Comparison of ENCODE assay signal across 14 cellular contexts in genomic region chr2:167596072-167596471, GRCh38.
DNase-seq lines count a peak whose midpoint lies in the region; ATAC-seq lines count a peak whose summit lies in the region.
"Had no signal": no experiment of that assay in that cellular context is flagged by ENCODE, and none has a peak within 500 bp of the region (broad histone marks: within the 10 kb centered on the region; RNA-seq: fewer than 3 reads in every experiment).

No MANE protein-coding gene starts in this region.

- no peak overlapping the region for H3K4me3 ChIP-seq in SJCRH30
- H3K4me3 ChIP-seq: coronary artery, SK-N-MC had no signal

- H3K27ac ChIP-seq in SJCRH30: no peak overlapping the region
- H3K27ac ChIP-seq: coronary artery, SK-N-MC had no signal

- DNase-seq in A172 (ENCODE audit: low spot score) (no peak), SJCRH30 (no peak), NOMO-1 treated with dmso at 0.1 percent for 144 hours (lab: John Stamatoyannopoulos, UW; ENCODE audit: unreplicated experiment) (no peak), glomerular visceral epithelial cell (ENCODE audit: extremely low spot score) (no peak)
- DNase-seq: activated naive CD4-positive, alpha-beta T cell treated with anti-CD3 and anti-CD28 coated beads, Interleukin-2, amount 10 ng/mL, durations not matched to agents 7 days and 5 days; HFFc6; kidney glomerular epithelial cell; NCI-H446 treated with DMSO at 0.1 percent for 48 hours had no signal

- H3K9me3 ChIP-seq in SJCRH30 (replicated peaks): no peaks in the 10 kb centered on the region

- ATAC-seq in GM18499 (IDR thresholded peaks at IDR 0.05; ENCODE audit: insufficient read depth, unreplicated experiment) (peak; percentile 53), GM19395 (IDR thresholded peaks at IDR 0.05; ENCODE audit: unreplicated experiment) (peak; percentile 93), HG02798 (IDR thresholded peaks at IDR 0.05; ENCODE audit: poor library complexity, unreplicated experiment) (peak; percentile 75), HG03469 (IDR thresholded peaks at IDR 0.05; ENCODE audit: unreplicated experiment) (peak; percentile 92)

- no peaks in the 10 kb centered on the region for H3K36me3 ChIP-seq in SJCRH30

- no peaks in the 10 kb centered on the region for H3K4me1 ChIP-seq in SJCRH30

- no peaks in the 10 kb centered on the region for H3K27me3 ChIP-seq in SJCRH30
